ENCODE assay signal across 1 cellular context in genomic region chr20:3811421-3812258, GRCh38.
TF ChIP-seq lines count a peak whose summit lies in the region.

No MANE protein-coding gene starts in this region.

TF ChIP-seq in HepG2, 621 proteins besides CTCF, POLR2A, EP300 and RAD21 (continued from another document):
- peak; percentile 87 for TF ChIP-seq TEF (CRISPR knock-in tag; IDR thresholded peaks at IDR 0.05)
- TF ChIP-seq ELF1 (CRISPR knock-in tag; IDR thresholded peaks at IDR 0.05) = peak; percentile 79
- peak; percentile 99 for TF ChIP-seq ZNF547 (CRISPR knock-in tag; IDR thresholded peaks at IDR 0.05)
- no peak; a peak in 1 of 4 replicates for TF ChIP-seq MAFK (conservative IDR thresholded peaks at IDR 0.05 in 1 of 2, IDR thresholded peaks at IDR 0.05 in 1 of 2; ENCODE audit: low read length in 2 of 2)
- TF ChIP-seq PHF5A (CRISPR knock-in tag; IDR thresholded peaks at IDR 0.05; ENCODE audit: low read depth, unreplicated experiment) = peak; percentile 55
- TF ChIP-seq ZZZ3 (CRISPR knock-in tag; IDR thresholded peaks at IDR 0.05; ENCODE audit: borderline replicate concordance) = peak; percentile 95; the same call in 1 of the 2 replicates
- TF ChIP-seq POLR2AphosphoS5 (IDR thresholded peaks at IDR 0.05; ENCODE audit: low read depth, low read length) = peak; percentile 62
- no peak for TF ChIP-seq ZFYVE20 (CRISPR knock-in tag; IDR thresholded peaks at IDR 0.05; ENCODE audit: borderline replicate concordance, low read depth)
- peak; percentile 84; the same call in 1 of the 2 replicates for TF ChIP-seq BRD4 (CRISPR knock-in tag; IDR thresholded peaks at IDR 0.05)
- no peak; the same call in 1 of the 2 replicates for TF ChIP-seq ZKSCAN5 (CRISPR knock-in tag; IDR thresholded peaks at IDR 0.05)
- peak; percentile 96 for TF ChIP-seq ZSCAN31 (CRISPR knock-in tag; IDR thresholded peaks at IDR 0.05; ENCODE audit: low read depth)
- TF ChIP-seq PLRG1 (conservative IDR thresholded peaks at IDR 0.05) = no peak
- peak; percentile 55 for TF ChIP-seq TAF1 (CRISPR knock-in tag; IDR thresholded peaks at IDR 0.05)
- 0 out of 2 replicates have a peak, but pooled peaks have one; percentile 4 for TF ChIP-seq CREB1 (IDR thresholded peaks at IDR 0.05)
- TF ChIP-seq CREB1 (CRISPR knock-in tag; IDR thresholded peaks at IDR 0.05) = no peak
- no peak for TF ChIP-seq NFIB (CRISPR knock-in tag; IDR thresholded peaks at IDR 0.05; ENCODE audit: borderline replicate concordance)
